1 cellular context compared by ENCODE assay signal in genomic region chr6:138211048-138211581, GRCh38.
TF ChIP-seq lines count a peak whose summit lies in the region.

No MANE protein-coding gene starts in this region.

TF ChIP-seq in GM23338, 12 proteins besides CTCF, POLR2A, EP300 and RAD21 (continued from another document):
- TF ChIP-seq REST (IDR thresholded peaks at IDR 0.05; ENCODE audit: unreplicated experiment) (no peak), ZNF462 (CRISPR knock-in tag; IDR thresholded peaks at IDR 0.05) (no peak)
